ENCODE assay signal across 2 cellular contexts in the genomic region with DNA sequence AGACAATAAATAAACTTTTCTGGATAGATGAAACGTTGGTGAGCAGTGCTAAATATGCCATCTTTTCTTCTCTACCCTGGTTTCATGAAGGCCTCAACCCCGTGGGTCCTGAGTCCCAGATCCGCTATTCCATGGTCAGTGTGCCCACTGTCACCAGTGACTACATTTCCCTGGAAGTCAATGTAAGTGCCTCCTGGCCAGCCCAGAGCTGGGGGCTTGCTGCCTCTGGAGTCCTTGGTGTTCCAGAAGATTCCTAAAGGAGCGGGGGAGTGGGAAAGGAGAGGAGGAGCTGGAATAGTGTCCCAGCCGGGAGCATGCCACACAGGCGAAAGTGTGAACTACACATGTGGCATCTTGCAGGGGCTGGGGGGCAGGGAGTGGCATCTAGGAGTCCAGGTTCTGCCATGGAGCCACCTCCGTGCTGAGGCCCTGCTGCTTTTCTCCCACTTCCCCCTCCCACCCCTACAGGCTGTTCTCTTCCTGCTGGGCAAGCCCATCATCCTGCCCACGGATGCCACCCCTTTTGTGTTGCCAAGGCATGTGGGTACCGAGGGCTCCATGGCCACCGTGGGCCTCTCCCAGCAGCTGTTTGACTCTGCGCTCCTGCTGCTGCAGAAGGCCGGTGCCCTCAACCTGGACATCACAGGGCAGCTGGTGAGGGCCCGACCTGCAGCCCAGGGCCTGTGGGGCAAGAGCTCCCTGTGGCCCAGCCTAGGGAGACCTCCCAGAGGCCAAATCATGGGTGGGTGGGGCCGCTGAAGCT.
TF ChIP-seq lines count a peak whose summit lies in the region.

No MANE protein-coding gene starts in this region.

TF ChIP-seq in HCT116, 20 proteins besides CTCF, POLR2A, EP300 and RAD21:
- TF ChIP-seq SRF (IDR thresholded peaks at IDR 0.05; ENCODE audit: low read depth) (no peak), YY1 (IDR thresholded peaks at IDR 0.05; ENCODE audit: extremely low read depth, insufficient replicate concordance, low read depth, low read length) (no peak), CBX3 (IDR thresholded peaks at IDR 0.05; ENCODE audit: low read depth) (no peak)
- TF ChIP-seq, protein P1, sequence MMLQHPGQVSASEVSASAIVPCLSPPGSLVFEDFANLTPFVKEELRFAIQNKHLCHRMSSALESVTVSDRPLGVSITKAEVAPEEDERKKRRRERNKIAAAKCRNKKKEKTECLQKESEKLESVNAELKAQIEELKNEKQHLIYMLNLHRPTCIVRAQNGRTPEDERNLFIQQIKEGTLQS (IDR thresholded peaks at IDR 0.05) = no peak
TF ChIP-seq in HCT116: peak in this region for 0.

TF ChIP-seq in HEK293, 187 proteins besides CTCF, POLR2A, EP300 and RAD21:
- peak; percentile 52; the same call in 1 of the 2 replicates for TF ChIP-seq EGR2 (tag by site-specific recombination; IDR thresholded peaks at IDR 0.05; ENCODE audit: low read depth)
- TF ChIP-seq MEIS1 (CRISPR knock-in tag; IDR thresholded peaks at IDR 0.05; ENCODE audit: borderline replicate concordance) = no peak
- peak; percentile 44 for TF ChIP-seq ZFHX2 (tag by site-specific recombination; conservative IDR thresholded peaks at IDR 0.05)
